In the genomic region with DNA sequence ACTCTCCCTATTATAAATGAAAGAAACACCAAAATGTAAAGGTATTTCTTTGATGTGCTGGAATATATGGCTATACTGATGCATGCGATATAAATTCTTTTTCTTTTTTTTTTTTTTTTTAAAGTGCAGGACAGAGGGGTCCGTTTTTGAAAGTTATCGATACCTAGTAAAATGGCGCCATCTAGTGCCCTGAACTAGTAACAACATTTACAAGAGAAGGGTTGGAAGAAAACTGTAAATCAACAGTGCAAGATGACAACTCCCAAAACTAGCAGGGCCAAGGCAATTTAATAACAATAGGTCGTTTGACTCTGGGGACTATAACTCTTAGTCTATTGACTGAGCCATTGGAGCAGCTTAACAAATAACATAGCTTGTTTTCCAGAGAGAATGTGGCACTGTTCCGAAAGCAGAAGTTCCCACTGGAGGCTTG, we compare ENCODE assay signal across 8 cellular contexts.
DNase-seq lines count a peak whose midpoint lies in the region; ATAC-seq and TF ChIP-seq lines count a peak whose summit lies in the region.

No MANE protein-coding gene starts in this region.

- H3F3A ChIP-seq in GM23248 (ENCODE audit: insufficient read depth) = no peaks in the 10 kb centered on the region

- no peak overlapping the region for H3K4me3 ChIP-seq in GM23248
- no peak overlapping the region for H3K4me3 ChIP-seq in cardiac fibroblast (replicated peaks in 1 of 2; ENCODE audit: low read depth in 2 of 2, low read length in 2 of 2)

- H3K9me2 ChIP-seq in GM23248 (ENCODE audit: insufficient read depth) = no peaks in the 10 kb centered on the region

- DNase-seq in COLO829 (ENCODE audit: low spot score) = peak; percentile 51
- DNase-seq in GM23248 = peak; percentile 53
- DNase-seq in NCI-H526 (lab: John Stamatoyannopoulos, UW) = peak; percentile 30 to 62
- DNase-seq in cardiac fibroblast (ENCODE audit: low read depth in 2 of 2) = peak; percentile 55 to 59
- peak; percentile 40 to 57 for DNase-seq in lung microvascular endothelial cell (ENCODE audit: low read depth in 2 of 2)
- DNase-seq in activated effector memory CD4-positive, alpha-beta T cell treated with anti-CD3 and anti-CD28 coated beads, Interleukin-2, amount 50 U/mL, for 16 hours = no peak

- no peaks in the 10 kb centered on the region for H4K20me1 ChIP-seq in GM23248 (ENCODE audit: insufficient read depth)

- 17 to 20% methylated on average over 6 of the region's 6 CpGs for WGBS in GM23248 (ENCODE audit: low coverage in 1 of 2, low lambda C conversion rate in 2 of 2, missing lambda C conversion rate in 2 of 2), 2 experiments

- in situ Hi-C loops in GM23248 (cut with MboI) = no loop called here

- H3K9me3 ChIP-seq in GM23248 (ENCODE audit: low read depth) = no peaks in the 10 kb centered on the region

- no peaks in the 10 kb centered on the region for H3K4me1 ChIP-seq in GM23248 (ENCODE audit: insufficient read depth)

- TF ChIP-seq CTCF in cardiac fibroblast (IDR thresholded peaks at IDR 0.05; ENCODE audit: low read depth, low read length) = peak; percentile 61

- H3K4me2 ChIP-seq in GM23248 (ENCODE audit: unreplicated experiment) = no peak overlapping the region

- no peak overlapping the region for H3K9ac ChIP-seq in GM23248

- peaks cover 34% of the 10 kb centered on the region for H3K27me3 ChIP-seq in GM23248 (replicated peaks; ENCODE audit: insufficient read depth)

- no peaks in the 10 kb centered on the region for H3K36me3 ChIP-seq in GM23248 (ENCODE audit: low read depth)

- ATAC-seq in HG03280 (IDR thresholded peaks at IDR 0.05; ENCODE audit: unreplicated experiment) (no peak), HG02852 (IDR thresholded peaks at IDR 0.05; ENCODE audit: unreplicated experiment) (no peak)

- H3K79me2 ChIP-seq in GM23248 (ENCODE audit: insufficient read depth) = no peaks in the 10 kb centered on the region

- H2AFZ ChIP-seq in GM23248 = no peak overlapping the region

- H3K27ac ChIP-seq in GM23248 = no peak overlapping the region
